ENCODE assay signal across 12 cellular contexts in genomic region chr3:99843590-99844260, GRCh38. TPM values are rescaled to one million over a fixed set of nuclear protein-coding genes. Genes with fewer than 3 reads are reported as not detected.
DNase-seq lines count a peak whose midpoint lies in the region; FAIRE-seq and TF ChIP-seq lines count a peak whose summit lies in the region.
"Had no signal": no experiment of that assay in that cellular context is flagged by ENCODE, and none has a peak within 500 bp of the region (broad histone marks: within the 10 kb centered on the region; RNA-seq: fewer than 3 reads in every experiment).

No MANE protein-coding gene starts in this region.

- H3K4me2 ChIP-seq in astrocyte (ENCODE audit: low read length) = no peak overlapping the region

- TF ChIP-seq CTCF in astrocyte (IDR thresholded peaks at IDR 0.05; ENCODE audit: insufficient read depth, low read depth, low read length) = no peak
- no peak for TF ChIP-seq CTCF in liver (IDR thresholded peaks at IDR 0.05; ENCODE audit: low read depth, low read length, missing input control)
- no peak for TF ChIP-seq CTCF in type B pancreatic cell (conservative IDR thresholded peaks at IDR 0.05)
- TF ChIP-seq CTCF in lower leg skin (IDR thresholded peaks at IDR 0.05) = no peak

- H3K36me3 ChIP-seq in astrocyte (ENCODE audit: insufficient read depth, low read length) (peaks cover 19% of the 10 kb centered on the region), liver (ENCODE audit: control insufficient read depth in 4 of 4, insufficient read depth in 3 of 4, low read depth in 1 of 4, low read length in 3 of 4) (peaks cover 0 to 4% (median 0%) of the 10 kb centered on the region in 4 donors)

- 77% methylated on average over 10 of the region's 10 CpGs for WGBS in liver
- WGBS in lower leg skin, 2 donors = 51 to 53% methylated on average over 10 of the region's 10 CpGs

- H3K4me1 ChIP-seq in astrocyte (ENCODE audit: insufficient read depth, low read length) (peaks cover 7% of the 10 kb centered on the region), liver (ENCODE audit: control insufficient read depth in 4 of 4, insufficient read depth in 4 of 4, low read length in 3 of 4) (peaks cover 3 to 7% (median 4%) of the 10 kb centered on the region in 4 donors)

- H3K4me1 Mint-ChIP-seq in astrocyte (ENCODE audit: low read depth, unreplicated experiment) (peaks cover 20% of the 10 kb centered on the region), type B pancreatic cell (ENCODE audit: unreplicated experiment) (peaks cover 13% of the 10 kb centered on the region)

- peaks cover 20% of the 10 kb centered on the region for H3K79me2 ChIP-seq in astrocyte (ENCODE audit: insufficient read depth, low read length)

- H3K4me3 Mint-ChIP-seq in astrocyte (ENCODE audit: unreplicated experiment) (no peak overlapping the region), type B pancreatic cell (no peak overlapping the region)
- H3K4me3 Mint-ChIP-seq: nephron progenitor cell had no signal

- H3K9ac ChIP-seq in astrocyte (ENCODE audit: low read length) (peak overlapping the region; percentile 44), liver (ENCODE audit: low read depth in 1 of 2, low read length in 2 of 2) (no peak overlapping the region)

- DNase-seq in NCI-H1092 treated with DMSO at 0.1 percent for 48 hours (lab: John Stamatoyannopoulos, UW) (peak; percentile 69), NCI-H1092 (lab: John Stamatoyannopoulos, UW) (no peak), astrocyte (ENCODE audit: low read depth) (no peak), type B pancreatic cell (ENCODE audit: extremely low spot score, unreplicated experiment) (no peak), NCI-H2107 treated with DMSO at 0.1 percent for 48 hours (lab: John Stamatoyannopoulos, UW; ENCODE audit: unreplicated experiment) (no peak), lower leg skin (ENCODE audit: low spot score in 2 of 2) (no peak), inferior parietal cortex (ENCODE audit: extremely low spot score) (no peak)
- DNase-seq: 8988T, activated T-cell treated with anti-CD3 and anti-CD28 coated beads for 4 hours, nephron progenitor cell had no signal

- H3K4me3 ChIP-seq in astrocyte (ENCODE audit: insufficient read depth, low read depth, low read length) = no peak overlapping the region
- no peak overlapping the region for H3K4me3 ChIP-seq in liver (ENCODE audit: low read depth in 1 of 3, low read length in 3 of 3)
- no peak overlapping the region for H3K4me3 ChIP-seq in lower leg skin (ENCODE audit: low read depth, poor library complexity, severe bottlenecking)

- peaks cover 13% of the 10 kb centered on the region for H4K20me1 ChIP-seq in astrocyte (ENCODE audit: insufficient read depth, low read length)

- no peak for TF ChIP-seq POLR2A in lower leg skin (IDR thresholded peaks at IDR 0.05)

- intact Hi-C loops in lower leg skin (cut with DNase I; ENCODE audit: low total_unique reads) = no loop called here

- H3K27ac Mint-ChIP-seq in astrocyte (ENCODE audit: unreplicated experiment) (peak overlapping the region; percentile 27), type B pancreatic cell (peak overlapping the region; percentile 27)

- H2AFZ ChIP-seq in astrocyte (ENCODE audit: low read depth, low read length) = no peak overlapping the region

- no peaks in the 10 kb centered on the region for H3K27me3 Mint-ChIP-seq in astrocyte (ENCODE audit: low read depth, unreplicated experiment)
- no peaks in the 10 kb centered on the region for H3K27me3 Mint-ChIP-seq in type B pancreatic cell

- FAIRE-seq in astrocyte (lab: Jason Lieb, UNC) = no peak

- TF ChIP-seq RAD21 in liver (IDR thresholded peaks at IDR 0.05) = peak in 1 of 2 donors; percentile 3

- H3K27me3 ChIP-seq in astrocyte (ENCODE audit: insufficient read depth, low read length) (no peaks in the 10 kb centered on the region), liver (ENCODE audit: control insufficient read depth in 4 of 4, insufficient read depth in 4 of 4, low read length in 3 of 4) (no peaks in the 10 kb centered on the region)

- H3K36me3 Mint-ChIP-seq in astrocyte (ENCODE audit: low read depth, unreplicated experiment) (peaks cover 6% of the 10 kb centered on the region), type B pancreatic cell (peaks cover 11% of the 10 kb centered on the region)

- H3K9me3 ChIP-seq in astrocyte (ENCODE audit: insufficient read depth, low read depth, low read length) (no peaks in the 10 kb centered on the region), liver (ENCODE audit: control insufficient read depth in 4 of 4, low read length in 3 of 4) (no peaks in the 10 kb centered on the region)

- H3K27ac ChIP-seq in astrocyte (ENCODE audit: low read depth, low read length) = peak overlapping the region; percentile 34
- H3K27ac ChIP-seq in liver (ENCODE audit: low read depth in 1 of 2, low read length in 2 of 2) = peak overlapping the region; percentile 24 to 31
- H3K27ac ChIP-seq: epithelial cell of prostate had no signal

- H3K9me3 Mint-ChIP-seq in astrocyte (ENCODE audit: unreplicated experiment) (no peaks in the 10 kb centered on the region), type B pancreatic cell (peaks cover 6% of the 10 kb centered on the region)

TF ChIP-seq in liver, 16 proteins besides CTCF, POLR2A, EP300 and RAD21:
- TF ChIP-seq HNF4A (conservative IDR thresholded peaks at IDR 0.05) = no peak
- TF ChIP-seq GABPA (IDR thresholded peaks at IDR 0.05 in 1 of 2, conservative IDR thresholded peaks at IDR 0.05 in 1 of 2) = no peak
- TF ChIP-seq EGR1 (IDR thresholded peaks at IDR 0.05; ENCODE audit: low read depth in 2 of 2) = no peak

RNA-seq across cellular contexts. Expression of gene CMSS1, which starts 26.1 kb away (rescaled TPM):
- 11.0 and 12.5 TPM in 2 replicates for total RNA-seq in astrocyte
- total RNA-seq in liver = 1 to 10 TPM; 3.8 to 5.3 TPM
- polyA plus RNA-seq in liver = 10 to 100 TPM in 1 of 2 donors, 1 to 10 TPM in 1; 9.7 to 19.5 TPM
- total RNA-seq in type B pancreatic cell (ENCODE audit: low replicate concordance) = 14.5 and 34.1 TPM in 2 replicates
- total RNA-seq in lower leg skin = 10 to 100 TPM in 1 of 4 donors, 1 to 10 TPM in 3; 3.7 to 13.2 (median 7.5) TPM
